ENCODE assay signal across 13 cellular contexts in the genomic region with DNA sequence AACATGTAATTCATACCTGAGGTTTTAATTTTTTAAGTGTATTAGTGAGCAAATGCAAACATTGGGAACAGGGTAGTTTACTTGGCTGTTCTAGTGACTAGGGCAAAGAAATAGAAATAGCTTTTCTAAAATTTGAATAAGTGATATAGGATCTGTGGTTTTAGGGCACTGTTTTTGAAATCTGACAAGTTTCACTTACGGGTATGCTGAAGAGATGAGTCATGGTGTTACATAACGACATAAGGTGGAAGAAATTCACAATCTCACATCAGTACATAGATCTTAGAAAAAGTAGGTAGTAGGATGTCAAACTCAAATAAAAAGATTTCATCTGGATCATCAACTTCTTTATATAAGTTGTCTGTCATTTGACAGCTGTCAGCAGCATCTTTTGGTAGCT.
A peak's percentile ranks its signal among the peaks of the same experiment; 100 is the strongest.
DNase-seq lines count a peak whose midpoint lies in the region; ATAC-seq and TF ChIP-seq lines count a peak whose summit lies in the region.
"Had no signal": no experiment of that assay in that cellular context is flagged by ENCODE, and none has a peak within 500 bp of the region (broad histone marks: within the 10 kb centered on the region; RNA-seq: fewer than 3 reads in every experiment).

No MANE protein-coding gene starts in this region.

- no peaks in the 10 kb centered on the region for H3K36me3 Mint-ChIP-seq in mesothelial cell of epicardium
- H3K36me3 Mint-ChIP-seq: CD14-positive monocyte had no signal

- TF ChIP-seq CTCF in omental fat pad (IDR thresholded peaks at IDR 0.05) (no peak), mesothelial cell of epicardium (IDR thresholded peaks at IDR 0.05; ENCODE audit: unreplicated experiment) (no peak)

- ATAC-seq in GM18909 (IDR thresholded peaks at IDR 0.05; ENCODE audit: poor library complexity, unreplicated experiment) (peak; percentile 54), HG03159 (IDR thresholded peaks at IDR 0.05; ENCODE audit: unreplicated experiment) (peak; percentile 69), omental fat pad (ENCODE audit: low FRiP score) (no peak)
- ATAC-seq: activated naive CD8-positive, alpha-beta T cell treated with anti-CD3 and anti-CD28 coated beads, Interleukin-2, amount 50 U/mL, for 24 hours had no signal

- no peaks in the 10 kb centered on the region for H3K9me3 Mint-ChIP-seq in mesothelial cell of epicardium
- H3K9me3 Mint-ChIP-seq: activated naive CD8-positive, alpha-beta T cell treated with anti-CD3 and anti-CD28 coated beads, Interleukin-2, amount 50 U/mL, for 24 hours; H9 had no signal

- peaks cover 3% of the 10 kb centered on the region for H3K4me1 Mint-ChIP-seq in mesothelial cell of epicardium
- H3K4me1 Mint-ChIP-seq: activated naive CD8-positive, alpha-beta T cell treated with anti-CD3 and anti-CD28 coated beads, Interleukin-2, amount 50 U/mL, for 24 hours; CD14-positive monocyte had no signal

- peak; percentile 42 for DNase-seq in OCI-M1 (lab: John Stamatoyannopoulos, UW)
- DNase-seq in iris pigment epithelial cell (ENCODE audit: low read depth) = peak; percentile 69
- no peak for DNase-seq in omental fat pad (ENCODE audit: low spot score)
- no peak for DNase-seq in DMS153 treated with DMSO at 0.1 percent for 48 hours (lab: John Stamatoyannopoulos, UW; ENCODE audit: unreplicated experiment)
- DNase-seq in mesothelial cell of epicardium (ENCODE audit: low spot score in 2 of 2, unreplicated experiment in 2 of 2) = no peak
- DNase-seq in NCI-H128 (lab: John Stamatoyannopoulos, UW; ENCODE audit: unreplicated experiment) = no peak
- DNase-seq: activated naive CD8-positive, alpha-beta T cell treated with anti-CD3 and anti-CD28 coated beads, Interleukin-2, amount 50 U/mL, for 24 hours; H9; NCI-H510A; SIG-M5 had no signal

- no peak overlapping the region for H3K4me3 Mint-ChIP-seq in mesothelial cell of epicardium
- H3K4me3 Mint-ChIP-seq: activated naive CD8-positive, alpha-beta T cell treated with anti-CD3 and anti-CD28 coated beads, Interleukin-2, amount 50 U/mL, for 24 hours; CD14-positive monocyte; H9 had no signal

- H3K27ac Mint-ChIP-seq in mesothelial cell of epicardium = no peak overlapping the region
- H3K27ac Mint-ChIP-seq: activated naive CD8-positive, alpha-beta T cell treated with anti-CD3 and anti-CD28 coated beads, Interleukin-2, amount 50 U/mL, for 24 hours; CD14-positive monocyte; H9 had no signal

- H3K27me3 Mint-ChIP-seq in mesothelial cell of epicardium (ENCODE audit: low read depth) = peaks cover 2% of the 10 kb centered on the region
- H3K27me3 Mint-ChIP-seq: activated naive CD8-positive, alpha-beta T cell treated with anti-CD3 and anti-CD28 coated beads, Interleukin-2, amount 50 U/mL, for 24 hours had no signal

Comparison
In these comparisons a context has a peak if more than half of its experiments do, and no peak if none do; other contexts are left out.
1. DNase-seq: peak in OCI-M1 (single experiment) and iris pigment epithelial cell (single experiment); none in omental fat pad (single experiment), DMS153 treated with DMSO at 0.1 percent for 48 hours (single experiment), mesothelial cell of epicardium (0 of 2) and NCI-H128 (single experiment).